7 cellular contexts compared by ENCODE assay signal in genomic region chr7:73186589-73187309, GRCh38.
DNase-seq lines count a peak whose midpoint lies in the region; ATAC-seq, FAIRE-seq and TF ChIP-seq lines count a peak whose summit lies in the region.
"Not testable (repeated sequence)": the region's sequence is repeated elsewhere in the genome, so short reads cannot be mapped to it uniquely, and the experiment has no call there.

No MANE protein-coding gene starts in this region.

- not testable (repeated sequence) for H3K9me3 Mint-ChIP-seq in GM23338, WTC11, memory B cell

- CTCF ChIA-PET in WTC11 (lab: Charles Lee); K562 (lab: Yijun Ruan, JAX; ENCODE audit: low intra/inter-chr PET ratio): not testable (repeated sequence)

- not testable (repeated sequence) for DNase-seq in GM23338 (ENCODE audit: low spot score); WTC11 (ENCODE audit: low spot score); K562 (ENCODE audit: extremely low read depth in 1 of 4, low spot score in 3 of 4); memory B cell (ENCODE audit: low spot score in 2 of 2); psoas muscle; gastrocnemius medialis

- intact Hi-C loops in K562 (cut with micrococcal nuclease); psoas muscle (cut with DNase I); gastrocnemius medialis (cut with DNase I; ENCODE audit: low total_unique reads): not testable (repeated sequence)

- in situ Hi-C loops in K562 (cut with MboI) = loop anchor here (10.0 kb wide), 1 partner anchor 1538 kb away; no protein-coding TSS in a partner anchor
- in situ Hi-C loops in gastrocnemius medialis (cut with MboI; ENCODE audit: low sequenced_read_pairs in 4 of 4) = not testable (repeated sequence)

- not testable (repeated sequence) for H3K4me1 ChIP-seq in GM23338 (ENCODE audit: insufficient read depth); K562 (replicated peaks in 1 of 2; ENCODE audit: control insufficient read depth in 2 of 2, insufficient read depth in 2 of 2, low read length in 2 of 2); psoas muscle; gastrocnemius medialis

- TF ChIP-seq RAD21 in K562 (CRISPR knock-in tag; conservative IDR thresholded peaks at IDR 0.05 in 1 of 2, IDR thresholded peaks at IDR 0.05 in 1 of 2) = not testable (repeated sequence)

- no CpG with 5 or more reads among the region's 14 CpGs for WGBS in K562 (ENCODE audit: insufficient coverage, low coverage, missing lambda C conversion rate)
- no CpG with 5 or more reads among the region's 14 CpGs for WGBS in psoas muscle, 3 donors

- not testable (repeated sequence) for H3K27ac ChIP-seq in GM23338 (ENCODE audit: low read depth); K562 (ENCODE audit: extremely low read depth, low read depth, low read length); psoas muscle; gastrocnemius medialis

- H3K79me2 ChIP-seq in GM23338 (replicated peaks; ENCODE audit: insufficient read depth); K562 (ENCODE audit: control insufficient read depth, insufficient read depth, low read length): not testable (repeated sequence)

- not testable (repeated sequence) for H3K9me1 ChIP-seq in K562 (ENCODE audit: control insufficient read depth, insufficient read depth, low read length)

- TF ChIP-seq POLR2A in K562 (conservative IDR thresholded peaks at IDR 0.05); gastrocnemius medialis (IDR thresholded peaks at IDR 0.05): not testable (repeated sequence)

- H3F3A ChIP-seq in GM23338 (replicated peaks; ENCODE audit: low read depth) = not testable (repeated sequence)

- not testable (repeated sequence) for H3K9ac ChIP-seq in K562 (ENCODE audit: insufficient read depth in 1 of 2, low read depth in 2 of 2, low read length in 2 of 2)

- H3K4me2 ChIP-seq in GM23338; K562 (ENCODE audit: insufficient read depth, low read length): not testable (repeated sequence)

- H3K36me3 ChIP-seq in GM23338 (ENCODE audit: insufficient read depth); K562 (ENCODE audit: control insufficient read depth, insufficient read depth, low read length); psoas muscle (ENCODE audit: insufficient read depth in 1 of 2, low read depth in 1 of 2); gastrocnemius medialis: not testable (repeated sequence)

- not testable (repeated sequence) for H4K20me1 ChIP-seq in GM23338 (replicated peaks; ENCODE audit: insufficient read depth); K562 (replicated peaks; ENCODE audit: control insufficient read depth, insufficient read depth, low read length)

- not testable (repeated sequence) for H3K27ac Mint-ChIP-seq in GM23338, WTC11, memory B cell

- not testable (repeated sequence) for H3K9me2 ChIP-seq in GM23338 (ENCODE audit: insufficient read depth)

- TF ChIP-seq CTCF in GM23338 (conservative IDR thresholded peaks at IDR 0.05; ENCODE audit: low read depth in 2 of 2); WTC11 (IDR thresholded peaks at IDR 0.05); K562 (IDR thresholded peaks at IDR 0.05 in 2 of 3, conservative IDR thresholded peaks at IDR 0.05 in 1 of 3; ENCODE audit: insufficient read depth in 2 of 3, low read depth in 1 of 3, low read length in 3 of 3); psoas muscle (IDR thresholded peaks at IDR 0.05); gastrocnemius medialis (IDR thresholded peaks at IDR 0.05 in 4 of 5, conservative IDR thresholded peaks at IDR 0.05 in 1 of 5): not testable (repeated sequence)

- H3K27me3 ChIP-seq in GM23338 (ENCODE audit: insufficient read depth); K562 (ENCODE audit: control insufficient read depth in 2 of 2, insufficient read depth in 2 of 2, low read length in 2 of 2); psoas muscle (ENCODE audit: insufficient read depth in 3 of 3, low read length in 2 of 3); gastrocnemius medialis: not testable (repeated sequence)

- POLR2A ChIA-PET in WTC11 (lab: Charles Lee); K562 (lab: Yijun Ruan, JAX): not testable (repeated sequence)

- not testable (repeated sequence) for TF ChIP-seq EP300 in K562 (IDR thresholded peaks at IDR 0.05; ENCODE audit: low read length)

- H3K36me3 Mint-ChIP-seq in GM23338 (ENCODE audit: low read depth); WTC11; memory B cell: not testable (repeated sequence)

- not testable (repeated sequence) for H3K4me3 ChIP-seq in GM23338, K562, psoas muscle, gastrocnemius medialis

- not testable (repeated sequence) for BruUV-seq in K562 (replicated peaks; lab: Mats Ljungman, UMichigan)

- H3K4me1 Mint-ChIP-seq in GM23338, WTC11, memory B cell: not testable (repeated sequence)

- not testable (repeated sequence) for H3K27me3 Mint-ChIP-seq in GM23338 (ENCODE audit: insufficient read depth, low read depth, poor library complexity); WTC11 (ENCODE audit: low read depth); memory B cell

- H3K9me3 ChIP-seq in K562 (replicated peaks; ENCODE audit: control insufficient read depth, insufficient read depth, low read depth, low read length); psoas muscle; gastrocnemius medialis: not testable (repeated sequence)

- H2AFZ ChIP-seq in GM23338; K562 (ENCODE audit: low read depth, low read length): not testable (repeated sequence)

- FAIRE-seq in K562 (lab: Jason Lieb, UNC) = not testable (repeated sequence)

- peak; percentile 58 for ATAC-seq in GM23338
- ATAC-seq in WTC11 = peak; percentile 36; the same call in 1 of the 2 replicates
- peak; percentile 20; the same call in 2 of the 3 replicates for ATAC-seq in K562
- peak; percentile 4 for ATAC-seq in esophagus mucosa
- peak; percentile 32 for ATAC-seq in memory B cell (ENCODE audit: low read depth)
- peak; percentile 37 to 64 (median 58) for ATAC-seq in psoas muscle
- ATAC-seq in gastrocnemius medialis = peak; percentile 26 to 43

- H3K4me3 Mint-ChIP-seq in GM23338, WTC11, memory B cell: not testable (repeated sequence)

Comparison
In these comparisons a context has a peak if more than half of its experiments do, and no peak if none do; other contexts are left out.
1. ATAC-seq: peak in every context shown above with its lines; median percentile 58 in GM23338; 58 in psoas muscle; 36 in WTC11; 34 in gastrocnemius medialis; 32 in memory B cell; 20 in K562; 4 in esophagus mucosa.